In genomic region chr2:233513953-233514655, GRCh38 we compare ENCODE assay signal across 1 cellular context.
TF ChIP-seq lines count a peak whose summit lies in the region.

No MANE protein-coding gene starts in this region.

TF ChIP-seq in GM12878, 131 proteins besides CTCF, POLR2A, EP300 and RAD21 (continued from another document):
- TF ChIP-seq SKIL (IDR thresholded peaks at IDR 0.05; ENCODE audit: low read depth, poor library complexity, severe bottlenecking): peak; percentile 64
- no peak for TF ChIP-seq TAF1 (IDR thresholded peaks at IDR 0.05; ENCODE audit: borderline replicate concordance, low read depth, low read length)
